In the genomic region with DNA sequence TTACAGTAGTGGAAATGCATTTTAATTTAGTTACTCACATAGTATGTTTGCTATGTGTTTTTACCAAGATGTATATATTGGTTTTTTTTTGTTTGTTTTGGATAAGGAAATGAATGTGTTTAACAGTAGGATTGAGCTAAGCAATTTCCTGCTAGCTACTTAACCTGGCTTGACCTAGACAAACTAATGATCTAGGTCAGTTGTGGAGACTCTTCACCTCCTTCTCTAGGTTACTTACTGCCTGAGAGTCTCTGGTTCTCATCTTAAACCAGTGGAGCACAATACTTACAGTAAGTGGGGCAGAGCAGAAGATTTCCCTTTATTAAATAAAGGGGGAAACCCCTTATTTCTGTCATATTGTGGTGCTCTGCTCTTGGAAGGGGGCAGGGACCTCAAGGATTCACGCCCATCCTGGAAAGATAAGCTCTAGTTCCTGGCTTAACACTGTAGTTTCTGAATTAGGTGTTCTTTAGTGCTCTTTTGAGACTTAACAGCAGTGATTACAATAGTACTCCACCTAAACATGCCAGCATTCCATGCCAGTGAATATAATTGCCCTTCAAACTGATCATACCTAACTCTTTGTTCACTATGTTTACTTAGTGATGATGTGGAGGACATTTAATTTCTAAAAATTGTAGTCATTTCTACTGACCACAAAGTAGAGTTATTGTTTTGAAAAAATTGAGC, we compare ENCODE assay signal across 12 cellular contexts.
DNase-seq lines count a peak whose midpoint lies in the region; ATAC-seq and TF ChIP-seq lines count a peak whose summit lies in the region.
"Had no signal": no experiment of that assay in that cellular context is flagged by ENCODE, and none has a peak within 500 bp of the region (broad histone marks: within the 10 kb centered on the region; RNA-seq: fewer than 3 reads in every experiment).

No MANE protein-coding gene starts in this region.

- peak; percentile 65 for ATAC-seq in left colon
- ATAC-seq in HG02678 (IDR thresholded peaks at IDR 0.05; ENCODE audit: unreplicated experiment) = no peak

- no peak overlapping the region for H3K27ac Mint-ChIP-seq in CD14-positive monocyte
- H3K27ac Mint-ChIP-seq: activated naive CD8-positive, alpha-beta T cell had no signal

- H3K4me3 ChIP-seq in LNCaP clone FGC (ENCODE audit: low read depth, low read length) (no peak overlapping the region), brain microvascular endothelial cell (ENCODE audit: low read depth, low read length) (no peak overlapping the region)
- H3K4me3 ChIP-seq: stomach had no signal

- H3K27me3 ChIP-seq in brain microvascular endothelial cell (replicated peaks) = no peaks in the 10 kb centered on the region
- H3K27me3 ChIP-seq: stomach had no signal

- peaks cover 2 to 6% (median 4%) of the 10 kb centered on the region in 3 donors for H3K27me3 Mint-ChIP-seq in CD14-positive monocyte (ENCODE audit: low read depth in 3 of 3)

- peaks cover 2% of the 10 kb centered on the region for H3K36me3 ChIP-seq in brain microvascular endothelial cell (replicated peaks)

- in situ Hi-C loops in brain microvascular endothelial cell (cut with HindIII; ENCODE audit: low pct_ligation_motif_present, low sequenced_read_pairs) = no loop called here

- H3K27ac ChIP-seq in brain microvascular endothelial cell = peak overlapping the region; percentile 68

- no peaks in the 10 kb centered on the region for H3K4me1 Mint-ChIP-seq in CD14-positive monocyte

- H3K4me3 Mint-ChIP-seq in CD14-positive monocyte = no peak overlapping the region
- H3K4me3 Mint-ChIP-seq: activated naive CD8-positive, alpha-beta T cell had no signal

- no peak for TF ChIP-seq CTCF in LNCaP clone FGC (IDR thresholded peaks at IDR 0.05; ENCODE audit: control insufficient read depth, extremely low read depth, insufficient read depth)
- TF ChIP-seq CTCF in brain microvascular endothelial cell (IDR thresholded peaks at IDR 0.05; ENCODE audit: low read depth, low read length, missing control alignments) = no peak
- no peak for TF ChIP-seq CTCF in CD14-positive monocyte (IDR thresholded peaks at IDR 0.05)

- H3K9me3 Mint-ChIP-seq in CD14-positive monocyte = no peaks in the 10 kb centered on the region

- intact Hi-C loops in left colon (cut with DNase I, micrococcal nuclease) (no loop called here), CD14-positive monocyte (cut with micrococcal nuclease) (no loop called here)

- no peaks in the 10 kb centered on the region for H3K36me3 Mint-ChIP-seq in CD14-positive monocyte
- H3K36me3 Mint-ChIP-seq: activated naive CD8-positive, alpha-beta T cell had no signal

- DNase-seq in AG08396 (ENCODE audit: low spot score) = peak; percentile 44
- peak; percentile 53 for DNase-seq in LNCaP clone FGC (ENCODE audit: low read depth)
- DNase-seq in brain microvascular endothelial cell = peak; percentile 53
- DNase-seq in left colon = no peak
- DNase-seq in central memory CD4-positive, alpha-beta T cell = no peak
- no peak for DNase-seq in Ammon's horn (ENCODE audit: low spot score)
- DNase-seq in CD14-positive monocyte (ENCODE audit: low spot score) = no peak
- DNase-seq: C1 segment of cervical spinal cord, NCI-H1105, stomach had no signal

Comparison
In these comparisons a context has a peak if more than half of its experiments do, and no peak if none do; other contexts are left out.
1. DNase-seq: peak in AG08396 (single experiment), LNCaP clone FGC (single experiment) and brain microvascular endothelial cell (single experiment); none in left colon (0 of 2), central memory CD4-positive, alpha-beta T cell (single experiment), Ammon's horn (single experiment) and CD14-positive monocyte (single experiment).